29 cellular contexts compared by ENCODE assay signal in genomic region chr12:7205091-7205490, GRCh38.
"Had no signal": no experiment of that assay in that cellular context is flagged by ENCODE, and none has a peak within 500 bp of the region (broad histone marks: within the 10 kb centered on the region; RNA-seq: fewer than 3 reads in every experiment).

No MANE protein-coding gene starts in this region.

- FAIRE-seq: astrocyte, bronchial epithelial cell had no signal

- H3K4me1 Mint-ChIP-seq: activated CD4-positive, alpha-beta memory T cell treated with anti-CD3 and anti-CD28 coated beads, Interleukin-2, amount 10 ng/mL, durations not matched to agents 7 days and 5 days; activated CD4-positive, alpha-beta T cell treated with anti-CD3 and anti-CD28 coated beads for 36 hours; activated CD4-positive, alpha-beta T cell treated with anti-CD3 and anti-CD28 coated beads, Interleukin-2, amount 10 ng/mL, durations not matched to agents 7 days and 5 days; central memory CD8-positive, alpha-beta T cell; endodermal cell had no signal

- H3K9me3 Mint-ChIP-seq: activated CD4-positive, alpha-beta T cell treated with anti-CD3 and anti-CD28 coated beads, Interleukin-2, amount 10 ng/mL, durations not matched to agents 7 days and 5 days; activated T-cell treated with anti-CD3 and anti-CD28 coated beads, Interleukin-2, amount 50 U/mL, for 24 hours; activated T-cell treated with anti-CD3 and anti-CD28 coated beads, Interleukin-2, amount 50 U/mL, for 72 hours; central memory CD8-positive, alpha-beta T cell; dendritic cell treated with granulocyte-macrophage colony-stimulating factor and Interleukin-4, amounts not matched to agents 40 ng/mL and 50 ng/mL, for 4 days had no signal

- DNase-seq: activated CD4-positive, alpha-beta memory T cell treated with anti-CD3 and anti-CD28 coated beads, Interleukin-2, amount 10 ng/mL, durations not matched to agents 7 days and 5 days; activated CD4-positive, alpha-beta T cell treated with anti-CD3 and anti-CD28 coated beads for 36 hours; activated CD4-positive, alpha-beta T cell treated with anti-CD3 and anti-CD28 coated beads, Interleukin-2, amount 10 ng/mL, durations not matched to agents 7 days and 5 days; activated CD4-positive, alpha-beta T cell treated with anti-CD3 and anti-CD28 coated beads, Interleukin-2, amount 50 U/mL, for 4 hours; activated CD4-positive, CD25-positive, alpha-beta regulatory T cell; activated CD4-positive, CD25-positive, alpha-beta regulatory T cell treated with anti-CD3 and anti-CD28 coated beads, Interleukin-2, amount 50 U/mL, for 72 hours; activated CD8-positive, alpha-beta memory T cell treated with anti-CD3 and anti-CD28 coated beads, Interleukin-2, amount 50 U/mL, for 48 hours; activated gamma-delta T cell; activated naive CD4-positive, alpha-beta T cell treated with anti-CD3 and anti-CD28 coated beads, Interleukin-2, amount 50 U/mL, for 16 hours; activated naive CD4-positive, alpha-beta T cell treated with Interleukin-2 at 50 U/mL for 16 hours; activated T-cell treated with anti-CD3 and anti-CD28 coated beads for 4 hours; activated T-cell treated with anti-CD3 and anti-CD28 coated beads, Interleukin-2, amount 50 U/mL, for 24 hours; activated T-cell treated with anti-CD3 and anti-CD28 coated beads, Interleukin-2, amount 50 U/mL, for 72 hours; amniotic stem cell; anterior cingulate cortex; brain microvascular endothelial cell; dorsolateral prefrontal cortex; effector memory CD4-positive, alpha-beta T cell; endodermal cell; foreskin fibroblast; head of caudate nucleus; T-helper 2 cell had no signal

- H3K4me3 ChIP-seq: coronary artery, dorsolateral prefrontal cortex had no signal

- H3K4me3 Mint-ChIP-seq: activated CD4-positive, alpha-beta memory T cell treated with anti-CD3 and anti-CD28 coated beads, Interleukin-2, amount 10 ng/mL, durations not matched to agents 7 days and 5 days; activated CD4-positive, alpha-beta T cell treated with anti-CD3 and anti-CD28 coated beads for 36 hours; activated CD4-positive, alpha-beta T cell treated with anti-CD3 and anti-CD28 coated beads, Interleukin-2, amount 10 ng/mL, durations not matched to agents 7 days and 5 days; activated naive CD8-positive, alpha-beta T cell; activated T-cell treated with anti-CD3 and anti-CD28 coated beads, Interleukin-2, amount 50 U/mL, for 24 hours; activated T-cell treated with anti-CD3 and anti-CD28 coated beads, Interleukin-2, amount 50 U/mL, for 72 hours; central memory CD8-positive, alpha-beta T cell; dendritic cell treated with granulocyte-macrophage colony-stimulating factor and Interleukin-4, amounts not matched to agents 40 ng/mL and 50 ng/mL, for 4 days; endodermal cell had no signal

- ATAC-seq: activated CD4-positive, alpha-beta T cell treated with anti-CD3 and anti-CD28 coated beads for 36 hours; activated T-cell treated with anti-CD3 and anti-CD28 coated beads, Interleukin-2, amount 50 U/mL, for 72 hours; esophagus mucosa had no signal

- H3K27me3 Mint-ChIP-seq: activated CD4-positive, alpha-beta memory T cell treated with anti-CD3 and anti-CD28 coated beads, Interleukin-2, amount 10 ng/mL, durations not matched to agents 7 days and 5 days; activated CD4-positive, alpha-beta T cell treated with anti-CD3 and anti-CD28 coated beads for 36 hours; activated CD4-positive, alpha-beta T cell treated with anti-CD3 and anti-CD28 coated beads, Interleukin-2, amount 10 ng/mL, durations not matched to agents 7 days and 5 days; activated naive CD8-positive, alpha-beta T cell; activated T-cell treated with anti-CD3 and anti-CD28 coated beads, Interleukin-2, amount 50 U/mL, for 24 hours; central memory CD8-positive, alpha-beta T cell; dendritic cell treated with granulocyte-macrophage colony-stimulating factor and Interleukin-4, amounts not matched to agents 40 ng/mL and 50 ng/mL, for 4 days had no signal

- H3K27me3 ChIP-seq: brain microvascular endothelial cell, dorsolateral prefrontal cortex had no signal

- H3K27ac ChIP-seq: brain microvascular endothelial cell, coronary artery had no signal

- H3K27ac Mint-ChIP-seq: activated CD4-positive, alpha-beta memory T cell treated with anti-CD3 and anti-CD28 coated beads, Interleukin-2, amount 10 ng/mL, durations not matched to agents 7 days and 5 days; activated CD4-positive, alpha-beta T cell treated with anti-CD3 and anti-CD28 coated beads for 36 hours; activated CD4-positive, alpha-beta T cell treated with anti-CD3 and anti-CD28 coated beads, Interleukin-2, amount 10 ng/mL, durations not matched to agents 7 days and 5 days; activated naive CD8-positive, alpha-beta T cell; activated T-cell treated with anti-CD3 and anti-CD28 coated beads, Interleukin-2, amount 50 U/mL, for 24 hours; activated T-cell treated with anti-CD3 and anti-CD28 coated beads, Interleukin-2, amount 50 U/mL, for 72 hours; dendritic cell treated with granulocyte-macrophage colony-stimulating factor and Interleukin-4, amounts not matched to agents 40 ng/mL and 50 ng/mL, for 4 days; endodermal cell had no signal
